Comparison of ENCODE assay signal across 1 cellular context in the genomic region with DNA sequence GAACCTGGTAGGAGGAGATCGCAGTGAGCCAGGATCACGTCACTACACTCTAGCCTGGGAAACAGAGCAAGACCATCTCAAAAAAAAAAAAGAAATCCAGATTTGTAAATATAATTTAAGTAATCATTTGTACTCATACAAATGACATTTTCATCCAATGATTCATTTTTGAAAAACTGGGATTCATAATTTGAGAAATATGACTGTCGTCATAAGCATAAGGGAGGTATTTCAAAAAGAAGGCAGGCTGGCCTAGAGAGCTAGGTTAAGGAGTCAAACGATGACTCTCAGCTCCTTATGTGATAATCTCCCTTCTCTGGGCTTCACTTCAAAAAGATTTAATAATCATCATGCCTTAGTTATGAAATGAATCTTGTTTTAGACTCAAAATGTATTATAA.
TF ChIP-seq lines count a peak whose summit lies in the region.

No MANE protein-coding gene starts in this region.

TF ChIP-seq in HepG2, 621 proteins besides CTCF, POLR2A, EP300 and RAD21:
- no peak for TF ChIP-seq PPARG (CRISPR knock-in tag; conservative IDR thresholded peaks at IDR 0.05)
- TF ChIP-seq MATR3 (CRISPR knock-in tag; IDR thresholded peaks at IDR 0.05), result no peak
- no peak for TF ChIP-seq YEATS4 (CRISPR knock-in tag; IDR thresholded peaks at IDR 0.05; ENCODE audit: borderline replicate concordance)
- TF ChIP-seq ZNF180 (CRISPR knock-in tag; IDR thresholded peaks at IDR 0.05; ENCODE audit: borderline replicate concordance, low read depth), result no peak
- TF ChIP-seq, protein P1, sequence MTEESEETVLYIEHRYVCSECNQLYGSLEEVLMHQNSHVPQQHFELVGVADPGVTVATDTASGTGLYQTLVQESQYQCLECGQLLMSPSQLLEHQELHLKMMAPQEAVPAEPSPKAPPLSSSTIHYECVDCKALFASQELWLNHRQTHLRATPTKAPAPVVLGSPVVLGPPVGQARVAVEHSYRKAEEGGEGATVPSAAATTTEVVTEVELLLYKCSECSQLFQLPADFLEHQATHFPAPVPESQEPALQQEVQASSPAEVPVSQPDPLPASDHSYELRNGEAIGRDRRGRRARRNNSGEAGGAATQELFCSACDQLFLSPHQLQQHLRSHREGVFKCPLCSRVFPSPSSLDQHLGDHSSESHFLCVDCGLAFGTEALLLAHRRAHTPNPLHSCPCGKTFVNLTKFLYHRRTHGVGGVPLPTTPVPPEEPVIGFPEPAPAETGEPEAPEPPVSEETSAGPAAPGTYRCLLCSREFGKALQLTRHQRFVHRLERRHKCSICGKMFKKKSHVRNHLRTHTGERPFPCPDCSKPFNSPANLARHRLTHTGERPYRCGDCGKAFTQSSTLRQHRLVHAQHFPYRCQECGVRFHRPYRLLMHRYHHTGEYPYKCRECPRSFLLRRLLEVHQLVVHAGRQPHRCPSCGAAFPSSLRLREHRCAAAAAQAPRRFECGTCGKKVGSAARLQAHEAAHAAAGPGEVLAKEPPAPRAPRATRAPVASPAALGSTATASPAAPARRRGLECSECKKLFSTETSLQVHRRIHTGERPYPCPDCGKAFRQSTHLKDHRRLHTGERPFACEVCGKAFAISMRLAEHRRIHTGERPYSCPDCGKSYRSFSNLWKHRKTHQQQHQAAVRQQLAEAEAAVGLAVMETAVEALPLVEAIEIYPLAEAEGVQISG (CRISPR knock-in tag; IDR thresholded peaks at IDR 0.05), result no peak
- TF ChIP-seq, protein P2, sequence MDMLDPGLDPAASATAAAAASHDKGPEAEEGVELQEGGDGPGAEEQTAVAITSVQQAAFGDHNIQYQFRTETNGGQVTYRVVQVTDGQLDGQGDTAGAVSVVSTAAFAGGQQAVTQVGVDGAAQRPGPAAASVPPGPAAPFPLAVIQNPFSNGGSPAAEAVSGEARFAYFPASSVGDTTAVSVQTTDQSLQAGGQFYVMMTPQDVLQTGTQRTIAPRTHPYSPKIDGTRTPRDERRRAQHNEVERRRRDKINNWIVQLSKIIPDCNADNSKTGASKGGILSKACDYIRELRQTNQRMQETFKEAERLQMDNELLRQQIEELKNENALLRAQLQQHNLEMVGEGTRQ (IDR thresholded peaks at IDR 0.05; ENCODE audit: low read depth, low read length), result no peak
- TF ChIP-seq, protein P2 (CRISPR knock-in tag; IDR thresholded peaks at IDR 0.05; ENCODE audit: borderline replicate concordance), result no peak
- no peak for TF ChIP-seq SPEN (CRISPR knock-in tag; IDR thresholded peaks at IDR 0.05; ENCODE audit: low read depth)
- no peak for TF ChIP-seq AHR (CRISPR knock-in tag; IDR thresholded peaks at IDR 0.05)
- TF ChIP-seq TBX2 (CRISPR knock-in tag; IDR thresholded peaks at IDR 0.05; ENCODE audit: borderline replicate concordance), result no peak
- no peak for TF ChIP-seq ZNF749 (CRISPR knock-in tag; IDR thresholded peaks at IDR 0.05; ENCODE audit: borderline replicate concordance)
- TF ChIP-seq BRCA1 (CRISPR knock-in tag; IDR thresholded peaks at IDR 0.05), result no peak
- no peak for TF ChIP-seq POLR2G (IDR thresholded peaks at IDR 0.05; ENCODE audit: low read depth, low read length)
- TF ChIP-seq ARNT (IDR thresholded peaks at IDR 0.05), result no peak
- TF ChIP-seq NFIB (CRISPR knock-in tag; IDR thresholded peaks at IDR 0.05; ENCODE audit: borderline replicate concordance), result no peak
